In the genomic region with DNA sequence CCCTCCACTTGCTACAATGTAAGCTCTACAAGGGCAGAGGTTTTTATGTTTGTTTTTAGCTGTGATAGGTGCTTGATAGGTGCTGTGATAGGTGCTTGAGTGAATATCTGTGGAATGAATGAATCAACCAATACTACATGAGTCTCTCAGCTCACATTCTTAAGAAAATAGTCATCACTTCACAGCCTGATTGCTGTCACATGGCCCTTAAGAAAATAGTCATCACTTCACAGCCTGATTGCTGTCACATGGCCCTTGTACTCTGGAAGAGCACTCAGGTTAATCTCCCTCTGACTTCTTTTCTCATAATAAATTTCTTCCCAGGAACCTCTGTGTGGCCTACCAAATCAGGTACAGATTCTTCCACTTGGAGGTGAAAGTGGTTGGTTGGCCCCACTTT, we compare ENCODE assay signal across 10 cellular contexts.
DNase-seq lines count a peak whose midpoint lies in the region; ATAC-seq and TF ChIP-seq lines count a peak whose summit lies in the region.
"Had no signal": no experiment of that assay in that cellular context is flagged by ENCODE, and none has a peak within 500 bp of the region (broad histone marks: within the 10 kb centered on the region; RNA-seq: fewer than 3 reads in every experiment).

No MANE protein-coding gene starts in this region.

- H3K9me3 Mint-ChIP-seq in MCF 10A (ENCODE audit: unreplicated experiment) = no peaks in the 10 kb centered on the region

- POLR2A ChIA-PET in MCF 10A (lab: Yijun Ruan, JAX) = interaction anchor here (1.0 kb wide), 1 partner anchor 12 kb away, joined by 7 read pairs; no protein-coding TSS in a partner anchor

- no peak for TF ChIP-seq CTCF in MCF 10A (IDR thresholded peaks at IDR 0.05; ENCODE audit: unreplicated experiment)
- no peak for TF ChIP-seq CTCF in breast epithelium (IDR thresholded peaks at IDR 0.05)

- peaks cover 10% of the 10 kb centered on the region for H3K4me1 Mint-ChIP-seq in MCF 10A (ENCODE audit: insufficient read depth, unreplicated experiment)

- no peaks in the 10 kb centered on the region for H3K36me3 ChIP-seq in breast epithelium

- no peak overlapping the region for H3K4me3 Mint-ChIP-seq in MCF 10A (ENCODE audit: unreplicated experiment)

- no peaks in the 10 kb centered on the region for H3K9me3 ChIP-seq in breast epithelium

- H3K4me3 ChIP-seq in breast epithelium = no peak overlapping the region

- H3K27ac Mint-ChIP-seq in MCF 10A (ENCODE audit: low read depth, unreplicated experiment) = no peak overlapping the region

- DNase-seq in MCF 10A (ENCODE audit: unreplicated experiment) = peak; percentile 55
- DNase-seq in breast epithelium (ENCODE audit: low spot score in 2 of 2) = no peak
- DNase-seq in SW480 (ENCODE audit: low spot score) = peak; percentile 2
- peak; percentile 73 for DNase-seq in glomerular visceral epithelial cell (ENCODE audit: extremely low spot score)
- DNase-seq in GM19240 (ENCODE audit: insufficient read length, low spot score) = no peak
- no peak for DNase-seq in NCI-H345 treated with DMSO at 0.1 percent for 48 hours (lab: John Stamatoyannopoulos, UW; ENCODE audit: unreplicated experiment)
- DNase-seq in HuH-7 (ENCODE audit: low spot score) = no peak
- DNase-seq: KG1, NCI-H446 treated with DMSO at 0.1 percent for 48 hours had no signal

- H3K27ac ChIP-seq in breast epithelium = no peak overlapping the region

- no TSS peak for BruUV-seq in MCF 10A (replicated peaks; lab: Mats Ljungman, UMichigan)

- no peaks in the 10 kb centered on the region for H3K27me3 Mint-ChIP-seq in MCF 10A (ENCODE audit: insufficient read depth, unreplicated experiment)

- intact Hi-C loops in MCF 10A (cut with micrococcal nuclease) = no loop called here
- intact Hi-C loops in breast epithelium (cut with DNase I; ENCODE audit: low total_unique reads) = no loop called here

- no peaks in the 10 kb centered on the region for H3K4me1 ChIP-seq in breast epithelium

- H3K36me3 Mint-ChIP-seq in MCF 10A (ENCODE audit: insufficient read depth, unreplicated experiment) = no peaks in the 10 kb centered on the region

- no peak for ATAC-seq in GM19463 (IDR thresholded peaks at IDR 0.05; ENCODE audit: unreplicated experiment)

- TF ChIP-seq POLR2A in breast epithelium (IDR thresholded peaks at IDR 0.05) = no peak

- H3K27me3 ChIP-seq in breast epithelium = no peaks in the 10 kb centered on the region

- CTCF ChIA-PET in MCF 10A (lab: Yijun Ruan, JAX) = no interaction called here

Comparison
In these comparisons a context has a peak if more than half of its experiments do, and no peak if none do; other contexts are left out.
1. DNase-seq: peak in MCF 10A (single experiment), SW480 (single experiment) and glomerular visceral epithelial cell (single experiment); none in breast epithelium (0 of 2), GM19240 (single experiment), NCI-H345 treated with DMSO at 0.1 percent for 48 hours (single experiment) and HuH-7 (single experiment).